Comparison of ENCODE assay signal across 34 cellular contexts in genomic region chr11:113670830-113671215, GRCh38. TPM values are rescaled to one million over a fixed set of nuclear protein-coding genes. Genes with fewer than 3 reads are reported as not detected.
"Had no signal": no experiment of that assay in that cellular context is flagged by ENCODE, and none has a peak within 500 bp of the region (broad histone marks: within the 10 kb centered on the region; RNA-seq: fewer than 3 reads in every experiment).

No MANE protein-coding gene starts in this region.

- H3K4me1 Mint-ChIP-seq: activated CD4-positive, alpha-beta T cell treated with anti-CD3 and anti-CD28 coated beads for 36 hours; activated naive CD4-positive, alpha-beta T cell treated with anti-CD3 and anti-CD28 coated beads, Interleukin-2, amount 50 U/mL, for 24 hours; activated naive CD8-positive, alpha-beta T cell treated with anti-CD3 and anti-CD28 coated beads, Interleukin-2, amount 10 ng/mL, durations not matched to agents 7 days and 5 days; IgD-negative memory B cell had no signal

- H3K4me3 ChIP-seq: ascending aorta, cardiac muscle cell, MG63, PC-9, SJCRH30, SK-N-MC had no signal

- H3K36me3 ChIP-seq: ascending aorta, cardiac muscle cell, MG63, SJCRH30 had no signal

- ATAC-seq: activated CD4-positive, alpha-beta T cell treated with anti-CD3 and anti-CD28 coated beads for 36 hours; activated CD4-positive, CD25-positive, alpha-beta regulatory T cell treated with anti-CD3 and anti-CD28 coated beads, Interleukin-2, amount 50 U/mL, for 24 hours; activated CD8-positive, alpha-beta T cell treated with anti-CD3 and anti-CD28 coated beads, Interleukin-2, amount 10 ng/mL, durations not matched to agents 7 days and 5 days; WTC11 had no signal

- H3K9me3 ChIP-seq: SJCRH30 had no signal

- H3K27ac Mint-ChIP-seq: activated CD4-positive, alpha-beta T cell treated with anti-CD3 and anti-CD28 coated beads for 36 hours; activated CD4-positive, alpha-beta T cell treated with anti-CD3 and anti-CD28 coated beads, Interleukin-2, amount 10 ng/mL, durations not matched to agents 7 days and 5 days; activated CD8-positive, alpha-beta T cell treated with anti-CD3 and anti-CD28 coated beads, Interleukin-2, amount 10 ng/mL, durations not matched to agents 7 days and 5 days; activated naive CD4-positive, alpha-beta T cell treated with anti-CD3 and anti-CD28 coated beads, Interleukin-2, amount 50 U/mL, for 24 hours; activated naive CD8-positive, alpha-beta T cell treated with anti-CD3 and anti-CD28 coated beads, Interleukin-2, amount 10 ng/mL, durations not matched to agents 7 days and 5 days; activated T-cell treated with anti-CD3 and anti-CD28 coated beads, Interleukin-2, amount 50 U/mL, for 24 hours; activated T-helper 2 cell treated with anti-CD3 and anti-CD28 coated beads, Interferon-gamma antibody, Interleukin-2, Interleukin-4, amounts not matched to agents 10 μg/mL and 5 μg/mL and 100 μg/mL, durations not matched to agents 14 hours and 24 hours and 36 hours; IgD-negative memory B cell; T-helper 1 cell treated with Interleukin-12 subunit alpha and Interleukin-12 subunit beta and Interleukin-4 antibody, amounts not matched to agents 30 μg/mL and 1 μg/mL, for 36 hours; T-helper 2 cell treated with Interferon-gamma antibody and Interleukin-4, amounts not matched to agents 5 μg/mL and 100 μg/mL, for 36 hours; WTC11 had no signal

- H3K4me3 Mint-ChIP-seq: activated CD4-positive, alpha-beta T cell treated with anti-CD3 and anti-CD28 coated beads for 36 hours; activated CD4-positive, alpha-beta T cell treated with anti-CD3 and anti-CD28 coated beads, Interleukin-2, amount 10 ng/mL, durations not matched to agents 7 days and 5 days; activated CD8-positive, alpha-beta T cell treated with anti-CD3 and anti-CD28 coated beads, Interleukin-2, amount 10 ng/mL, durations not matched to agents 7 days and 5 days; activated naive CD4-positive, alpha-beta T cell treated with anti-CD3 and anti-CD28 coated beads, Interleukin-2, amount 50 U/mL, for 24 hours; activated naive CD8-positive, alpha-beta T cell treated with anti-CD3 and anti-CD28 coated beads, Interleukin-2, amount 10 ng/mL, durations not matched to agents 7 days and 5 days; activated T-cell treated with anti-CD3 and anti-CD28 coated beads, Interleukin-2, amount 50 U/mL, for 24 hours; IgD-negative memory B cell; T-helper 1 cell treated with Interleukin-12 subunit alpha and Interleukin-12 subunit beta and Interleukin-4 antibody, amounts not matched to agents 30 μg/mL and 1 μg/mL, for 36 hours; T-helper 2 cell treated with Interferon-gamma antibody and Interleukin-4, amounts not matched to agents 5 μg/mL and 100 μg/mL, for 36 hours; WTC11 had no signal

- H2AFZ ChIP-seq: PC-9 had no signal

- H3K27ac ChIP-seq: cardiac muscle cell, PC-9, SJCRH30, SK-N-MC had no signal

- H3K36me3 Mint-ChIP-seq: activated naive CD4-positive, alpha-beta T cell treated with anti-CD3 and anti-CD28 coated beads, Interleukin-2, amount 50 U/mL, for 24 hours; activated naive CD8-positive, alpha-beta T cell treated with anti-CD3 and anti-CD28 coated beads, Interleukin-2, amount 10 ng/mL, durations not matched to agents 7 days and 5 days; IgD-negative memory B cell had no signal

- DNase-seq: activated CD4-positive, alpha-beta T cell treated with anti-CD3 and anti-CD28 coated beads for 36 hours; activated CD4-positive, alpha-beta T cell treated with anti-CD3 and anti-CD28 coated beads, Interleukin-2, amount 10 ng/mL, durations not matched to agents 7 days and 5 days; activated CD4-positive, alpha-beta T cell treated with anti-CD3 and anti-CD28 coated beads, Interleukin-2, amount 50 U/mL, for 48 hours; activated CD8-positive, alpha-beta T cell treated with anti-CD3 and anti-CD28 coated beads, Interleukin-2, amount 10 ng/mL, durations not matched to agents 7 days and 5 days; activated gamma-delta T cell; activated naive CD4-positive, alpha-beta T cell treated with Interleukin-2 at 50 U/mL for 16 hours; activated naive CD8-positive, alpha-beta T cell treated with anti-CD3 and anti-CD28 coated beads, Interleukin-2, amount 10 ng/mL, durations not matched to agents 7 days and 5 days; activated T-cell treated with anti-CD3 and anti-CD28 coated beads, Interleukin-2, amount 50 U/mL, for 24 hours; amygdala; Kasumi-1; KG1; MG63; NCI-H1048; NCI-H1105 treated with DMSO at 0.1 percent for 48 hours; NCI-H1436; NCI-H1694; NCI-H1930; NCI-H2081 treated with DMSO at 0.1 percent for 48 hours; NCI-H345; NCI-H524 treated with DMSO at 0.1 percent for 48 hours; NK-92 treated with Interleukin-12 subunit alpha and Interleukin-12 subunit beta, amount 100 ng/mL, for 24 hours; PC-9; Right ventricle myocardium superior; SJCRH30 had no signal

- H3K4me2 ChIP-seq: PC-9 had no signal

- H3K27me3 ChIP-seq: ascending aorta, cardiac muscle cell, MG63, SJCRH30 had no signal

RNA-seq across cellular contexts. Expression of gene TMPRSS5, which starts 35.3 kb away (rescaled TPM):
- total RNA-seq: ascending aorta had no signal
- polyA plus RNA-seq: cardiac muscle cell, IgD-negative memory B cell had no signal
